In genomic region chr9:136985853-136986252, GRCh38 we compare ENCODE assay signal across 32 cellular contexts. TPM values are rescaled to one million over a fixed set of nuclear protein-coding genes. Genes with fewer than 3 reads are reported as not detected.
"Had no signal": no experiment of that assay in that cellular context is flagged by ENCODE, and none has a peak within 500 bp of the region (broad histone marks: within the 10 kb centered on the region; RNA-seq: fewer than 3 reads in every experiment).

No MANE protein-coding gene starts in this region.

- H3K4me1 ChIP-seq: breast epithelium, pancreas, prostate gland had no signal

- H3K36me3 Mint-ChIP-seq: activated naive CD4-positive, alpha-beta T cell treated with anti-CD3 and anti-CD28 coated beads, Interleukin-2, amount 50 U/mL, for 24 hours; natural killer cell treated with Interleukin-12 subunit alpha and Interleukin-12 subunit beta and Interleukin-15 and Interleukin-18, amount 100 ng/mL, for 72 hours had no signal

- H3K27ac Mint-ChIP-seq: activated B cell treated with CpG ODN at 0.5 μM for 24 hours; activated CD8-positive, alpha-beta T cell treated with anti-CD3 and anti-CD28 coated beads for 36 hours; activated naive CD4-positive, alpha-beta T cell treated with anti-CD3 and anti-CD28 coated beads, Interleukin-2, amount 50 U/mL, for 24 hours; activated naive CD8-positive, alpha-beta T cell treated with anti-CD3 and anti-CD28 coated beads, Interleukin-2, amount 50 U/mL, for 24 hours; activated T-helper 17 cell treated with anti-CD3 and anti-CD28 coated beads, Interleukin-2, amount 50 U/mL, for 72 hours; natural killer cell treated with Interleukin-12 subunit alpha and Interleukin-12 subunit beta and Interleukin-15 and Interleukin-18, amount 100 ng/mL, for 72 hours; T-helper 17 cell had no signal

- DNase-seq: activated B cell treated with CpG ODN at 0.5 μM for 24 hours; activated CD4-positive, alpha-beta T cell treated with anti-CD3 and anti-CD28 coated beads, Interleukin-2, amount 50 U/mL, for 1 hour; activated CD8-positive, alpha-beta T cell treated with anti-CD3 and anti-CD28 coated beads for 36 hours; activated naive CD8-positive, alpha-beta T cell treated with anti-CD3 and anti-CD28 coated beads, Interleukin-2, amount 50 U/mL, for 24 hours; activated T-cell treated with anti-CD3 and anti-CD28 coated beads, Interleukin-2, amount 50 U/mL, for 4 hours; dermis blood vessel endothelial cell; effector memory CD4-positive, alpha-beta T cell; erythroblast; head of caudate nucleus; mesendoderm; mucosa of descending colon; pancreas; retina; stimulated activated CD4-positive, alpha-beta T cell treated with anti-CD3 and anti-CD28 coated beads, Interleukin-15, amount 100 ng/mL, for 24 hours; stimulated activated CD4-positive, alpha-beta T cell treated with anti-CD3 and anti-CD28 coated beads, Interleukin-2, amount 100 ng/mL, for 24 hours; stimulated activated naive CD4-positive, alpha-beta T cell; T-helper 17 cell; T1000; transverse colon had no signal

- H3K36me3 ChIP-seq: breast epithelium, gastroesophageal sphincter, pancreas, prostate gland, suprapubic skin, transverse colon had no signal

- H3K4me3 Mint-ChIP-seq: activated B cell treated with CpG ODN at 0.5 μM for 24 hours; activated CD8-positive, alpha-beta T cell treated with anti-CD3 and anti-CD28 coated beads for 36 hours; activated naive CD4-positive, alpha-beta T cell treated with anti-CD3 and anti-CD28 coated beads, Interleukin-2, amount 50 U/mL, for 24 hours; activated naive CD8-positive, alpha-beta T cell treated with anti-CD3 and anti-CD28 coated beads, Interleukin-2, amount 50 U/mL, for 24 hours; activated T-cell treated with anti-CD3 and anti-CD28 coated beads, Interleukin-2, amount 50 U/mL, for 4 hours; activated T-helper 17 cell treated with anti-CD3 and anti-CD28 coated beads, Interleukin-2, amount 50 U/mL, for 72 hours; natural killer cell treated with Interleukin-12 subunit alpha and Interleukin-12 subunit beta and Interleukin-15 and Interleukin-18, amount 100 ng/mL, for 72 hours; T-helper 17 cell had no signal

- H3K9me3 Mint-ChIP-seq: activated B cell treated with CpG ODN at 0.5 μM for 24 hours; activated CD8-positive, alpha-beta T cell treated with anti-CD3 and anti-CD28 coated beads for 36 hours; activated naive CD4-positive, alpha-beta T cell treated with anti-CD3 and anti-CD28 coated beads, Interleukin-2, amount 50 U/mL, for 24 hours; activated naive CD8-positive, alpha-beta T cell treated with anti-CD3 and anti-CD28 coated beads, Interleukin-2, amount 50 U/mL, for 24 hours; activated T-cell treated with anti-CD3 and anti-CD28 coated beads, Interleukin-2, amount 50 U/mL, for 4 hours; activated T-helper 17 cell treated with anti-CD3 and anti-CD28 coated beads, Interleukin-2, amount 50 U/mL, for 72 hours; central memory CD8-positive, alpha-beta T cell; natural killer cell treated with Interleukin-12 subunit alpha and Interleukin-12 subunit beta and Interleukin-15 and Interleukin-18, amount 100 ng/mL, for 72 hours had no signal

- ATAC-seq: activated naive CD8-positive, alpha-beta T cell treated with anti-CD3 and anti-CD28 coated beads, Interleukin-2, amount 50 U/mL, for 24 hours; activated T-helper 17 cell treated with anti-CD3 and anti-CD28 coated beads, Interleukin-2, amount 50 U/mL, for 72 hours; gastroesophageal sphincter; natural killer cell treated with Interleukin-12 subunit alpha and Interleukin-12 subunit beta and Interleukin-15 and Interleukin-18, amount 100 ng/mL, for 72 hours; pancreas had no signal

- H3K9me3 ChIP-seq: breast epithelium, gastroesophageal sphincter, mucosa of descending colon, pancreas, prostate gland, suprapubic skin, transverse colon had no signal

- H3K4me3 ChIP-seq: lung, mucosa of descending colon, pancreas, prostate gland, transverse colon had no signal

- H3K27ac ChIP-seq: breast epithelium, gastroesophageal sphincter, pancreas, prostate gland, suprapubic skin, transverse colon had no signal

RNA-seq across cellular contexts. Expression of gene LCNL1, which starts 3.1 kb away (rescaled TPM):
- total RNA-seq: activated B cell treated with CpG ODN at 0.5 μM for 24 hours; activated CD8-positive, alpha-beta T cell treated with anti-CD3 and anti-CD28 coated beads for 36 hours; activated T-cell treated with anti-CD3 and anti-CD28 coated beads, Interleukin-2, amount 50 U/mL, for 4 hours; dermis blood vessel endothelial cell; kidney epithelial cell; left lobe of liver had no signal

RNA-seq across cellular contexts. Expression of gene PTGDS, which starts 8.5 kb away (rescaled TPM):
- total RNA-seq: activated B cell treated with CpG ODN at 0.5 μM for 24 hours; activated CD8-positive, alpha-beta T cell treated with anti-CD3 and anti-CD28 coated beads for 36 hours had no signal

RNA-seq across cellular contexts. Expression of gene CLIC3, which starts 10.5 kb away (rescaled TPM):
- total RNA-seq: activated B cell treated with CpG ODN at 0.5 μM for 24 hours; activated CD8-positive, alpha-beta T cell treated with anti-CD3 and anti-CD28 coated beads for 36 hours; dermis blood vessel endothelial cell; kidney epithelial cell; left lobe of liver; myocyte had no signal

RNA-seq across cellular contexts. Expression of gene LCN12, which starts 33.8 kb away (rescaled TPM):
- total RNA-seq: dermis blood vessel endothelial cell, gastroesophageal sphincter, urinary bladder had no signal
